Comparison of ENCODE assay signal across 8 cellular contexts in genomic region chr1:2230781-2231666, GRCh38. TPM values are rescaled to one million over a fixed set of nuclear protein-coding genes. Genes with fewer than 3 reads are reported as not detected.
DNase-seq lines count a peak whose midpoint lies in the region; ATAC-seq and TF ChIP-seq lines count a peak whose summit lies in the region.

No MANE protein-coding gene starts in this region.

- H3K27ac ChIP-seq in GM23338 (ENCODE audit: low read depth): no peak overlapping the region
- H3K27ac ChIP-seq in WERI-Rb-1: no peak overlapping the region
- H3K27ac ChIP-seq in duodenal mucosa (ENCODE audit: low read depth, low read length): peak overlapping the region; percentile 57
- peak overlapping the region; percentile 88 to 89 for H3K27ac ChIP-seq in thoracic aorta

- H3K36me3 Mint-ChIP-seq in GM23338 (ENCODE audit: low read depth): peaks cover 10% of the 10 kb centered on the region

- peaks cover 72% of the 10 kb centered on the region for H3K79me2 ChIP-seq in GM23338 (replicated peaks; ENCODE audit: insufficient read depth)

- peaks cover 49% of the 10 kb centered on the region for H3K4me1 Mint-ChIP-seq in GM23338

- H3K4me3 Mint-ChIP-seq in GM23338: peak overlapping the region; percentile 97

- H3K27ac Mint-ChIP-seq in GM23338: peak overlapping the region; percentile 69; the same call in 1 of the 2 replicates

- no peaks in the 10 kb centered on the region; the same call in 2 of the 3 replicates for H3K9me3 Mint-ChIP-seq in GM23338

- H3K9me2 ChIP-seq in GM23338 (ENCODE audit: insufficient read depth): no peaks in the 10 kb centered on the region

- H3K4me1 ChIP-seq in GM23338 (ENCODE audit: insufficient read depth): peaks cover 39% of the 10 kb centered on the region; the same call in 1 of the 2 replicates
- H3K4me1 ChIP-seq in duodenal mucosa (ENCODE audit: control insufficient read depth in 1 of 2, insufficient read depth in 2 of 2, low read length in 2 of 2): peaks cover 57 to 75% of the 10 kb centered on the region in 2 donors
- H3K4me1 ChIP-seq in mononuclear cell (ENCODE audit: insufficient read depth, low read length): peaks cover 79% of the 10 kb centered on the region
- H3K4me1 ChIP-seq in thoracic aorta (ENCODE audit: control insufficient read depth in 1 of 2, low read depth in 2 of 2): peaks cover 34 to 47% of the 10 kb centered on the region in 2 donors

- H3F3A ChIP-seq in GM23338 (replicated peaks; ENCODE audit: low read depth): peaks cover 13% of the 10 kb centered on the region; the same call in 1 of the 2 replicates

- H3K4me3 ChIP-seq in GM23338 (peak overlapping the region; percentile 85), WERI-Rb-1 (ENCODE audit: low read depth, low read length) (peak overlapping the region; percentile 63), duodenal mucosa (ENCODE audit: low read depth in 1 of 2, low read length in 2 of 2) (peak overlapping the region; percentile 83 to 86), mononuclear cell (ENCODE audit: low read length) (peak overlapping the region; percentile 57), thoracic aorta (peak overlapping the region; percentile 84)

- DNase-seq in GM23338 (ENCODE audit: low spot score) (peak; percentile 20), WERI-Rb-1 (no peak), thoracic aorta (ENCODE audit: low spot score) (no peak), NCI-H1694 (lab: John Stamatoyannopoulos, UW) (no peak), SK-N-DZ (ENCODE audit: low spot score) (no peak), AG08396 (ENCODE audit: low spot score) (no peak)

- no peaks in the 10 kb centered on the region for H3K9me3 ChIP-seq in WERI-Rb-1 (ENCODE audit: severe bottlenecking)
- H3K9me3 ChIP-seq in duodenal mucosa (ENCODE audit: control insufficient read depth in 1 of 2, low read length in 2 of 2): no peaks in the 10 kb centered on the region
- H3K9me3 ChIP-seq in mononuclear cell (ENCODE audit: low read depth, low read length): no peaks in the 10 kb centered on the region
- no peaks in the 10 kb centered on the region for H3K9me3 ChIP-seq in thoracic aorta

- TF ChIP-seq CTCF in GM23338 (conservative IDR thresholded peaks at IDR 0.05; ENCODE audit: low read depth in 2 of 2) (no peak), WERI-Rb-1 (IDR thresholded peaks at IDR 0.05; ENCODE audit: low read depth, low read length) (no peak), thoracic aorta (IDR thresholded peaks at IDR 0.05) (no peak)

- H3K27me3 Mint-ChIP-seq in GM23338 (ENCODE audit: insufficient read depth, low read depth, poor library complexity): peaks cover 21% of the 10 kb centered on the region

- ATAC-seq in GM23338 (no peak), thoracic aorta (ENCODE audit: insufficient number of reproducible peaks, low FRiP score, low read depth) (no peak)

- peak overlapping the region; percentile 74 to 95 for H3K9ac ChIP-seq in duodenal mucosa (ENCODE audit: low read depth in 1 of 2, low read length in 2 of 2)

- H2AFZ ChIP-seq in GM23338: no peak overlapping the region

- H3K36me3 ChIP-seq in GM23338 (ENCODE audit: insufficient read depth): no peaks in the 10 kb centered on the region
- peaks cover 32% of the 10 kb centered on the region for H3K36me3 ChIP-seq in WERI-Rb-1
- H3K36me3 ChIP-seq in duodenal mucosa (ENCODE audit: control insufficient read depth in 1 of 2, insufficient read depth in 2 of 2, low read length in 2 of 2): no peaks in the 10 kb centered on the region
- H3K36me3 ChIP-seq in thoracic aorta: no peaks in the 10 kb centered on the region

- peak overlapping the region; percentile 99 for H3K4me2 ChIP-seq in GM23338

- no peaks in the 10 kb centered on the region for H3K27me3 ChIP-seq in GM23338 (ENCODE audit: insufficient read depth)
- no peaks in the 10 kb centered on the region for H3K27me3 ChIP-seq in WERI-Rb-1 (ENCODE audit: insufficient read depth, low read depth, severe bottlenecking)
- no peaks in the 10 kb centered on the region for H3K27me3 ChIP-seq in duodenal mucosa (ENCODE audit: control insufficient read depth in 1 of 2, insufficient read depth in 2 of 2, low read length in 2 of 2)
- no peaks in the 10 kb centered on the region for H3K27me3 ChIP-seq in mononuclear cell (ENCODE audit: insufficient read depth, low read length)
- no peaks in the 10 kb centered on the region for H3K27me3 ChIP-seq in thoracic aorta (replicated peaks; ENCODE audit: insufficient read depth)

- peaks cover 54% of the 10 kb centered on the region for H4K20me1 ChIP-seq in GM23338 (replicated peaks; ENCODE audit: insufficient read depth)

TF ChIP-seq in GM23338, 12 proteins besides CTCF, POLR2A, EP300 and RAD21:
- no peak for TF ChIP-seq JUNB (IDR thresholded peaks at IDR 0.05; ENCODE audit: unreplicated experiment)
- TF ChIP-seq POLR2AphosphoS5 (IDR thresholded peaks at IDR 0.05; ENCODE audit: low read depth): no peak
- TF ChIP-seq NANOG (IDR thresholded peaks at IDR 0.05; ENCODE audit: borderline replicate concordance): no peak
- no peak for TF ChIP-seq REST (IDR thresholded peaks at IDR 0.05; ENCODE audit: unreplicated experiment)
- no peak for TF ChIP-seq CREB1 (CRISPR knock-in tag; IDR thresholded peaks at IDR 0.05; ENCODE audit: low read depth)
- no peak for TF ChIP-seq ZNF114 (CRISPR knock-in tag; IDR thresholded peaks at IDR 0.05)
- TF ChIP-seq STAT1 (IDR thresholded peaks at IDR 0.05; ENCODE audit: unreplicated experiment): no peak
- no peak for TF ChIP-seq ETS1 (IDR thresholded peaks at IDR 0.05)
- TF ChIP-seq EZH2 (IDR thresholded peaks at IDR 0.05; ENCODE audit: low read depth, unreplicated experiment): no peak
- no peak for TF ChIP-seq EZH2phosphoT487 (IDR thresholded peaks at IDR 0.05; ENCODE audit: unreplicated experiment)
- TF ChIP-seq ZNF331 (CRISPR knock-in tag; IDR thresholded peaks at IDR 0.05; ENCODE audit: low read depth): no peak

RNA-seq across cellular contexts. Expression of gene SKI, which starts 2.9 kb away (rescaled TPM):
- 62.8 and 66.8 TPM in 2 replicates for total RNA-seq in GM23338 (2014; rRNA removed; shearing (Covaris generic))
- 9.3 and 10.4 TPM in 2 replicates for polyA plus RNA-seq in GM23338 (2016; fragmentation: Nextera tagmentation; extraction: Ambion mirVana)
- total RNA-seq in mononuclear cell (47.5 TPM), thoracic aorta (100 to 1,000 TPM; 135 to 138 TPM)
- 2.4 and 3.1 TPM in 2 replicates for polyA plus RNA-seq in SK-N-DZ (2014; cell fraction: cytosol; rRNA removed)
- polyA plus RNA-seq in SK-N-DZ (2014; cell fraction: nucleus; rRNA removed): 1.2 and 7.3 TPM in 2 replicates

RNA-seq across cellular contexts. Expression of gene FAAP20, which starts 36.5 kb away (rescaled TPM):
- total RNA-seq in GM23338 (2014; rRNA removed; shearing (Covaris generic)): 54.3 and 79.1 TPM in 2 replicates
- 167 and 173 TPM in 2 replicates for polyA plus RNA-seq in GM23338 (2016; fragmentation: Nextera tagmentation; extraction: Ambion mirVana)
- total RNA-seq in mononuclear cell: 11.0 TPM
- 10 to 100 TPM; 29.1 to 52.6 TPM for total RNA-seq in thoracic aorta
- polyA plus RNA-seq in SK-N-DZ (2014; cell fraction: cytosol; rRNA removed): 31.2 and 35.3 TPM in 2 replicates
- 35.9 and 59.0 TPM in 2 replicates for polyA plus RNA-seq in SK-N-DZ (2014; cell fraction: nucleus; rRNA removed)

Comparison
In these comparisons a context has a peak if more than half of its experiments do, and no peak if none do; other contexts are left out.
1. H3K27ac ChIP-seq: peak in duodenal mucosa (single experiment) and thoracic aorta (2 of 2); none in GM23338 (single experiment) and WERI-Rb-1 (single experiment).
2. Peak in every context shown above with its lines, with median percentiles within 50 percentile points of each other: H3K4me3 ChIP-seq.